In genomic region chr12:75812341-75813018, GRCh38 we compare ENCODE assay signal across 10 cellular contexts.
DNase-seq lines count a peak whose midpoint lies in the region; ATAC-seq and TF ChIP-seq lines count a peak whose summit lies in the region.
"Had no signal": no experiment of that assay in that cellular context is flagged by ENCODE, and none has a peak within 500 bp of the region (broad histone marks: within the 10 kb centered on the region; RNA-seq: fewer than 3 reads in every experiment).

No MANE protein-coding gene starts in this region.

- H3K27ac ChIP-seq in transverse colon = no peak overlapping the region

- TF ChIP-seq POLR2A in transverse colon (IDR thresholded peaks at IDR 0.05) = no peak

- H3K27ac Mint-ChIP-seq in activated CD8-positive, alpha-beta T cell treated with anti-CD3 and anti-CD28 coated beads for 36 hours = no peak overlapping the region
- H3K27ac Mint-ChIP-seq in activated CD8-positive, alpha-beta T cell treated with anti-CD3 and anti-CD28 coated beads, Interleukin-2, amount 10 ng/mL, durations not matched to agents 7 days and 5 days = no peak overlapping the region
- H3K27ac Mint-ChIP-seq: activated T-helper 2 cell treated with anti-CD3 and anti-CD28 coated beads, Interferon-gamma antibody, Interleukin-2, Interleukin-4, amounts not matched to agents 10 μg/mL and 5 μg/mL and 100 μg/mL, durations not matched to agents 14 hours and 24 hours and 36 hours; CD8-positive, alpha-beta T cell had no signal

- H3K9me3 Mint-ChIP-seq in activated CD8-positive, alpha-beta T cell treated with anti-CD3 and anti-CD28 coated beads for 36 hours = peaks cover 5% of the 10 kb centered on the region
- H3K9me3 Mint-ChIP-seq in activated CD8-positive, alpha-beta T cell treated with anti-CD3 and anti-CD28 coated beads, Interleukin-2, amount 10 ng/mL, durations not matched to agents 7 days and 5 days (ENCODE audit: insufficient read depth) = peaks cover 4% of the 10 kb centered on the region
- H3K9me3 Mint-ChIP-seq: CD8-positive, alpha-beta T cell had no signal

- H3K36me3 Mint-ChIP-seq in activated CD8-positive, alpha-beta T cell treated with anti-CD3 and anti-CD28 coated beads for 36 hours (ENCODE audit: low read depth) = peaks cover 1% of the 10 kb centered on the region
- no peaks in the 10 kb centered on the region for H3K36me3 Mint-ChIP-seq in activated CD8-positive, alpha-beta T cell treated with anti-CD3 and anti-CD28 coated beads, Interleukin-2, amount 10 ng/mL, durations not matched to agents 7 days and 5 days (ENCODE audit: low read depth)
- H3K36me3 Mint-ChIP-seq: CD8-positive, alpha-beta T cell had no signal

- intact Hi-C loops in activated CD8-positive, alpha-beta T cell treated with anti-CD3 and anti-CD28 coated beads for 36 hours (cut with micrococcal nuclease) = no loop called here
- intact Hi-C loops in transverse colon (cut with DNase I; ENCODE audit: low total_unique reads) = no loop called here

- no peak overlapping the region for H3K4me3 ChIP-seq in choroid plexus epithelial cell (ENCODE audit: low read depth, low read length)
- H3K4me3 ChIP-seq in transverse colon = no peak overlapping the region

- POLR2A ChIA-PET in activated CD8-positive, alpha-beta T cell treated with anti-CD3 and anti-CD28 coated beads for 36 hours (lab: Charles Lee) = interaction anchor here (1.4 kb wide), 1 partner anchor 40 kb away, joined by 4 read pairs; no protein-coding TSS in a partner anchor
- POLR2A ChIA-PET in activated CD8-positive, alpha-beta T cell treated with anti-CD3 and anti-CD28 coated beads, Interleukin-2, amount 10 ng/mL, durations not matched to agents 7 days and 5 days (lab: Charles Lee) = interaction anchor here (3.2 kb wide), 1 partner anchor 219 kb away, joined by 12 read pairs; the partner anchor contains the start of gene PHLDA1

- peak; percentile 15 for ATAC-seq in activated CD8-positive, alpha-beta T cell treated with anti-CD3 and anti-CD28 coated beads for 36 hours
- no peak for ATAC-seq in activated CD8-positive, alpha-beta T cell treated with anti-CD3 and anti-CD28 coated beads, Interleukin-2, amount 10 ng/mL, durations not matched to agents 7 days and 5 days
- no peak for ATAC-seq in GM18909 (IDR thresholded peaks at IDR 0.05; ENCODE audit: poor library complexity, unreplicated experiment)
- ATAC-seq in left lobe of liver = no peak
- ATAC-seq: CD8-positive, alpha-beta T cell had no signal

- H3K4me1 ChIP-seq in transverse colon = peaks cover 0 to 15% (median 3%) of the 10 kb centered on the region in 4 donors

- TF ChIP-seq CTCF in activated CD8-positive, alpha-beta T cell treated with anti-CD3 and anti-CD28 coated beads for 36 hours (IDR thresholded peaks at IDR 0.05) = no peak
- TF ChIP-seq CTCF in choroid plexus epithelial cell (conservative IDR thresholded peaks at IDR 0.05; ENCODE audit: low read depth, low read length) = no peak
- no peak for TF ChIP-seq CTCF in transverse colon (IDR thresholded peaks at IDR 0.05)

- no peaks in the 10 kb centered on the region for H3K9me3 ChIP-seq in transverse colon

- peaks cover 15% of the 10 kb centered on the region for H3K27me3 Mint-ChIP-seq in activated CD8-positive, alpha-beta T cell treated with anti-CD3 and anti-CD28 coated beads for 36 hours
- H3K27me3 Mint-ChIP-seq in activated CD8-positive, alpha-beta T cell treated with anti-CD3 and anti-CD28 coated beads, Interleukin-2, amount 10 ng/mL, durations not matched to agents 7 days and 5 days (ENCODE audit: low read depth) = no peaks in the 10 kb centered on the region

- 54 to 69% methylated on average over 8 to 9 of the region's 9 CpGs for WGBS in transverse colon (ENCODE audit: low coverage in 1 of 2), 2 donors

- H3K4me1 Mint-ChIP-seq in activated CD8-positive, alpha-beta T cell treated with anti-CD3 and anti-CD28 coated beads for 36 hours (ENCODE audit: low read depth) = peaks cover 16% of the 10 kb centered on the region
- H3K4me1 Mint-ChIP-seq in activated CD8-positive, alpha-beta T cell treated with anti-CD3 and anti-CD28 coated beads, Interleukin-2, amount 10 ng/mL, durations not matched to agents 7 days and 5 days (ENCODE audit: low read depth) = peaks cover 10% of the 10 kb centered on the region

- CTCF ChIA-PET in activated CD8-positive, alpha-beta T cell treated with anti-CD3 and anti-CD28 coated beads for 36 hours (lab: Charles Lee) = interaction anchor here (1.7 to 1.8 kb wide), 2 partner anchors 220 to 286 kb away, joined by 3 to 4 read pairs; no protein-coding TSS in a partner anchor
- CTCF ChIA-PET in activated CD8-positive, alpha-beta T cell treated with anti-CD3 and anti-CD28 coated beads, Interleukin-2, amount 10 ng/mL, durations not matched to agents 7 days and 5 days (lab: Charles Lee) = interaction anchor here (1.2 kb wide), 1 partner anchor 219 kb away, joined by 3 read pairs; the partner anchor contains the start of gene PHLDA1

- in situ Hi-C loops in transverse colon (cut with MboI; ENCODE audit: low pct_ligation_motif_present in 1 of 4, low pct_unique_long_range_greater_than_20kb in 1 of 4, low sequenced_read_pairs in 3 of 4) = loop anchor here in 1 of 4 donors (10.0 kb wide), 1 partner anchor 222 kb away; the partner anchor contains the start of gene PHLDA1

- no peak for DNase-seq in activated CD8-positive, alpha-beta T cell treated with anti-CD3 and anti-CD28 coated beads for 36 hours
- DNase-seq in activated CD8-positive, alpha-beta T cell treated with anti-CD3 and anti-CD28 coated beads, Interleukin-2, amount 10 ng/mL, durations not matched to agents 7 days and 5 days = no peak
- DNase-seq in NCI-H1694 treated with DMSO at 0.1 percent for 48 hours (lab: John Stamatoyannopoulos, UW) = peak; percentile 93
- peak; percentile 46 for DNase-seq in choroid plexus epithelial cell (ENCODE audit: low read depth)
- DNase-seq in superior temporal gyrus (ENCODE audit: extremely low spot score) = peak; percentile 51
- no peak for DNase-seq in transverse colon
- no peak for DNase-seq in left lobe of liver (ENCODE audit: low spot score)
- DNase-seq: CD8-positive, alpha-beta T cell had no signal

- no peaks in the 10 kb centered on the region for H3K27me3 ChIP-seq in transverse colon

- no peak for TF ChIP-seq EP300 in transverse colon (IDR thresholded peaks at IDR 0.05; ENCODE audit: low read depth)

- H3K36me3 ChIP-seq in transverse colon = no peaks in the 10 kb centered on the region

- H3K4me3 Mint-ChIP-seq in activated CD8-positive, alpha-beta T cell treated with anti-CD3 and anti-CD28 coated beads for 36 hours = no peak overlapping the region
- no peak overlapping the region for H3K4me3 Mint-ChIP-seq in activated CD8-positive, alpha-beta T cell treated with anti-CD3 and anti-CD28 coated beads, Interleukin-2, amount 10 ng/mL, durations not matched to agents 7 days and 5 days
- H3K4me3 Mint-ChIP-seq: CD8-positive, alpha-beta T cell had no signal

Comparison
In these comparisons a context has a peak if more than half of its experiments do, and no peak if none do; other contexts are left out.
1. DNase-seq: peak in NCI-H1694 treated with DMSO at 0.1 percent for 48 hours (single experiment), choroid plexus epithelial cell (single experiment) and superior temporal gyrus (single experiment); none in activated CD8-positive, alpha-beta T cell treated with anti-CD3 and anti-CD28 coated beads for 36 hours (single experiment), activated CD8-positive, alpha-beta T cell treated with anti-CD3 and anti-CD28 coated beads, Interleukin-2, amount 10 ng/mL, durations not matched to agents 7 days and 5 days (single experiment), transverse colon (single experiment) and left lobe of liver (single experiment).